15 cellular contexts compared by ENCODE assay signal in the genomic region with DNA sequence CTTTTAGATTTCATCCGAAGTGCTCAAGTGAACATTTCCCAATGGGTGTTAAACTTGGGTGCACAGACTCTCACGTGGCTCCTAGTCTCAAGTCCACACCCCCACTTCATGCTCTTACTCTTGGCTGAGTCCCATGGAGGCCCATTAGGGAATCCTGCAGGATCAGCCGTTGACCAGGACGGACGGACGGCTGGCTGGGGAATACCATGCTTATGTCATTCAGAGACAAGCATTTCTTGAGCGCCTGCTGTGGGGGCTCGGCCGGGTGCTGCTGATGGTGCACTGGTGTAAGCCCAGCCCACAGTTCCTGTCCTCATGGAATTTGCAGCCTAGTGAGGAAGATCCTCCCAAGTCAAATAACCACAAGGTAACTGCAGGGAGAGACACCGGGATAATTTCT.
"Had no signal": no experiment of that assay in that cellular context is flagged by ENCODE, and none has a peak within 500 bp of the region (broad histone marks: within the 10 kb centered on the region; RNA-seq: fewer than 3 reads in every experiment).

No MANE protein-coding gene starts in this region.

- H3K27me3 ChIP-seq: ascending aorta, gastroesophageal sphincter, pancreas, tibial nerve had no signal

- H3K27ac ChIP-seq: tibial nerve had no signal

- H3K4me1 Mint-ChIP-seq: neural crest cell, T-cell had no signal

- H3K4me3 ChIP-seq: ascending aorta, gastroesophageal sphincter, lung, pancreas, tibial nerve had no signal

- DNase-seq: activated CD4-positive, CD25-positive, alpha-beta regulatory T cell treated with anti-CD3 and anti-CD28 coated beads, Interleukin-2, amount 50 U/mL, for 72 hours; left colon; midbrain; pancreas; retina; SK-N-SH; stimulated activated naive CD4-positive, alpha-beta T cell; substantia nigra; T-cell; T-helper 9 cell had no signal

- ATAC-seq: gastroesophageal sphincter, left colon, pancreas, T-cell had no signal

- H3K27me3 Mint-ChIP-seq: T-cell had no signal

- H3K9me3 ChIP-seq: ascending aorta, gastroesophageal sphincter, pancreas, SK-N-SH had no signal

- H3K4me2 ChIP-seq: SK-N-SH had no signal

- H3K4me3 Mint-ChIP-seq: neural crest cell, T-cell had no signal

- H3K27ac Mint-ChIP-seq: T-cell had no signal

- H3K9me3 Mint-ChIP-seq: neural crest cell had no signal

- H3K9ac ChIP-seq: SK-N-SH had no signal

- FAIRE-seq: pancreas had no signal

- H3K9me2 ChIP-seq: SK-N-SH had no signal
